ENCODE assay signal across 20 cellular contexts in genomic region chr10:129550658-129551057, GRCh38.
"Had no signal": no experiment of that assay in that cellular context is flagged by ENCODE, and none has a peak within 500 bp of the region (broad histone marks: within the 10 kb centered on the region; RNA-seq: fewer than 3 reads in every experiment).

No MANE protein-coding gene starts in this region.

- H3K27me3 ChIP-seq: MG63 had no signal

- H3K4me2 ChIP-seq: SK-N-SH had no signal

- H3K4me3 ChIP-seq: MG63 had no signal

- H3K9me3 ChIP-seq: MG63, SK-N-SH had no signal

- H3K36me3 ChIP-seq: MG63 had no signal

- H3K9ac ChIP-seq: SK-N-SH had no signal

- ATAC-seq: Panc1, PC-3 had no signal

- H3K27ac ChIP-seq: RWPE1 had no signal

- DNase-seq: KBM-7, MG63, NCI-H1092, NCI-H1436, NCI-H187, NCI-H2029, NCI-H2081 treated with DMSO at 0.1 percent for 48 hours, NCI-H2171, NCI-H226, NCI-H446, NCI-H510A, NCI-H524 treated with DMSO at 0.1 percent for 48 hours, NCI-H69, NCI-H774, PC-3, SHP77, SK-N-SH, SW 1271 had no signal

- H3K9me2 ChIP-seq: SK-N-SH had no signal
